ENCODE assay signal across 1 cellular context in genomic region chr14:104678901-104679705, GRCh38.
TF ChIP-seq lines count a peak whose summit lies in the region.

No MANE protein-coding gene starts in this region.

TF ChIP-seq in H1, 55 proteins besides CTCF, POLR2A, EP300 and RAD21:
- TF ChIP-seq CBX5 (IDR thresholded peaks at IDR 0.05; ENCODE audit: low read depth, low read length), result no peak
- TF ChIP-seq CTBP2 (IDR thresholded peaks at IDR 0.05; ENCODE audit: borderline replicate concordance, insufficient read depth, insufficient read length, low read length), result no peak
- no peak for TF ChIP-seq NRF1 (IDR thresholded peaks at IDR 0.05; ENCODE audit: low read depth, low read length)
- TF ChIP-seq SP2 (IDR thresholded peaks at IDR 0.05; ENCODE audit: low read length), result no peak
- no peak for TF ChIP-seq KDM4A (IDR thresholded peaks at IDR 0.05; ENCODE audit: low read depth, low read length, severe bottlenecking)
- TF ChIP-seq JUN (IDR thresholded peaks at IDR 0.05; ENCODE audit: low read depth, low read length), result no peak
- TF ChIP-seq, protein P1, sequence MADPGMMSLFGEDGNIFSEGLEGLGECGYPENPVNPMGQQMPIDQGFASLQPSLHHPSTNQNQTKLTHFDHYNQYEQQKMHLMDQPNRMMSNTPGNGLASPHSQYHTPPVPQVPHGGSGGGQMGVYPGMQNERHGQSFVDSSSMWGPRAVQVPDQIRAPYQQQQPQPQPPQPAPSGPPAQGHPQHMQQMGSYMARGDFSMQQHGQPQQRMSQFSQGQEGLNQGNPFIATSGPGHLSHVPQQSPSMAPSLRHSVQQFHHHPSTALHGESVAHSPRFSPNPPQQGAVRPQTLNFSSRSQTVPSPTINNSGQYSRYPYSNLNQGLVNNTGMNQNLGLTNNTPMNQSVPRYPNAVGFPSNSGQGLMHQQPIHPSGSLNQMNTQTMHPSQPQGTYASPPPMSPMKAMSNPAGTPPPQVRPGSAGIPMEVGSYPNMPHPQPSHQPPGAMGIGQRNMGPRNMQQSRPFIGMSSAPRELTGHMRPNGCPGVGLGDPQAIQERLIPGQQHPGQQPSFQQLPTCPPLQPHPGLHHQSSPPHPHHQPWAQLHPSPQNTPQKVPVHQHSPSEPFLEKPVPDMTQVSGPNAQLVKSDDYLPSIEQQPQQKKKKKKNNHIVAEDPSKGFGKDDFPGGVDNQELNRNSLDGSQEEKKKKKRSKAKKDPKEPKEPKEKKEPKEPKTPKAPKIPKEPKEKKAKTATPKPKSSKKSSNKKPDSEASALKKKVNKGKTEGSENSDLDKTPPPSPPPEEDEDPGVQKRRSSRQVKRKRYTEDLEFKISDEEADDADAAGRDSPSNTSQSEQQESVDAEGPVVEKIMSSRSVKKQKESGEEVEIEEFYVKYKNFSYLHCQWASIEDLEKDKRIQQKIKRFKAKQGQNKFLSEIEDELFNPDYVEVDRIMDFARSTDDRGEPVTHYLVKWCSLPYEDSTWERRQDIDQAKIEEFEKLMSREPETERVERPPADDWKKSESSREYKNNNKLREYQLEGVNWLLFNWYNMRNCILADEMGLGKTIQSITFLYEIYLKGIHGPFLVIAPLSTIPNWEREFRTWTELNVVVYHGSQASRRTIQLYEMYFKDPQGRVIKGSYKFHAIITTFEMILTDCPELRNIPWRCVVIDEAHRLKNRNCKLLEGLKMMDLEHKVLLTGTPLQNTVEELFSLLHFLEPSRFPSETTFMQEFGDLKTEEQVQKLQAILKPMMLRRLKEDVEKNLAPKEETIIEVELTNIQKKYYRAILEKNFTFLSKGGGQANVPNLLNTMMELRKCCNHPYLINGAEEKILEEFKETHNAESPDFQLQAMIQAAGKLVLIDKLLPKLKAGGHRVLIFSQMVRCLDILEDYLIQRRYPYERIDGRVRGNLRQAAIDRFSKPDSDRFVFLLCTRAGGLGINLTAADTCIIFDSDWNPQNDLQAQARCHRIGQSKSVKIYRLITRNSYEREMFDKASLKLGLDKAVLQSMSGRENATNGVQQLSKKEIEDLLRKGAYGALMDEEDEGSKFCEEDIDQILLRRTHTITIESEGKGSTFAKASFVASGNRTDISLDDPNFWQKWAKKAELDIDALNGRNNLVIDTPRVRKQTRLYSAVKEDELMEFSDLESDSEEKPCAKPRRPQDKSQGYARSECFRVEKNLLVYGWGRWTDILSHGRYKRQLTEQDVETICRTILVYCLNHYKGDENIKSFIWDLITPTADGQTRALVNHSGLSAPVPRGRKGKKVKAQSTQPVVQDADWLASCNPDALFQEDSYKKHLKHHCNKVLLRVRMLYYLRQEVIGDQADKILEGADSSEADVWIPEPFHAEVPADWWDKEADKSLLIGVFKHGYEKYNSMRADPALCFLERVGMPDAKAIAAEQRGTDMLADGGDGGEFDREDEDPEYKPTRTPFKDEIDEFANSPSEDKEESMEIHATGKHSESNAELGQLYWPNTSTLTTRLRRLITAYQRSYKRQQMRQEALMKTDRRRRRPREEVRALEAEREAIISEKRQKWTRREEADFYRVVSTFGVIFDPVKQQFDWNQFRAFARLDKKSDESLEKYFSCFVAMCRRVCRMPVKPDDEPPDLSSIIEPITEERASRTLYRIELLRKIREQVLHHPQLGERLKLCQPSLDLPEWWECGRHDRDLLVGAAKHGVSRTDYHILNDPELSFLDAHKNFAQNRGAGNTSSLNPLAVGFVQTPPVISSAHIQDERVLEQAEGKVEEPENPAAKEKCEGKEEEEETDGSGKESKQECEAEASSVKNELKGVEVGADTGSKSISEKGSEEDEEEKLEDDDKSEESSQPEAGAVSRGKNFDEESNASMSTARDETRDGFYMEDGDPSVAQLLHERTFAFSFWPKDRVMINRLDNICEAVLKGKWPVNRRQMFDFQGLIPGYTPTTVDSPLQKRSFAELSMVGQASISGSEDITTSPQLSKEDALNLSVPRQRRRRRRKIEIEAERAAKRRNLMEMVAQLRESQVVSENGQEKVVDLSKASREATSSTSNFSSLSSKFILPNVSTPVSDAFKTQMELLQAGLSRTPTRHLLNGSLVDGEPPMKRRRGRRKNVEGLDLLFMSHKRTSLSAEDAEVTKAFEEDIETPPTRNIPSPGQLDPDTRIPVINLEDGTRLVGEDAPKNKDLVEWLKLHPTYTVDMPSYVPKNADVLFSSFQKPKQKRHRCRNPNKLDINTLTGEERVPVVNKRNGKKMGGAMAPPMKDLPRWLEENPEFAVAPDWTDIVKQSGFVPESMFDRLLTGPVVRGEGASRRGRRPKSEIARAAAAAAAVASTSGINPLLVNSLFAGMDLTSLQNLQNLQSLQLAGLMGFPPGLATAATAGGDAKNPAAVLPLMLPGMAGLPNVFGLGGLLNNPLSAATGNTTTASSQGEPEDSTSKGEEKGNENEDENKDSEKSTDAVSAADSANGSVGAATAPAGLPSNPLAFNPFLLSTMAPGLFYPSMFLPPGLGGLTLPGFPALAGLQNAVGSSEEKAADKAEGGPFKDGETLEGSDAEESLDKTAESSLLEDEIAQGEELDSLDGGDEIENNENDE (IDR thresholded peaks at IDR 0.05; ENCODE audit: insufficient replicate concordance, low read length), result no peak
- no peak for TF ChIP-seq CREB1 (IDR thresholded peaks at IDR 0.05)
- no peak for TF ChIP-seq SP4 (IDR thresholded peaks at IDR 0.05; ENCODE audit: low read length)
- TF ChIP-seq GABPA (IDR thresholded peaks at IDR 0.05; ENCODE audit: borderline replicate concordance, insufficient read depth, low read length), result no peak
- no peak for TF ChIP-seq TBP (IDR thresholded peaks at IDR 0.05; ENCODE audit: low read depth, low read length)
- TF ChIP-seq TEAD4 (IDR thresholded peaks at IDR 0.05; ENCODE audit: low read depth, low read length), result no peak
- no peak for TF ChIP-seq BCL11A (IDR thresholded peaks at IDR 0.05; ENCODE audit: low read depth in 2 of 2, low read length in 2 of 2)
TF ChIP-seq in H1: peak in this region for 0.
